ENCODE assay signal across 22 cellular contexts in genomic region chr7:26007510-26007909, GRCh38.
DNase-seq lines count a peak whose midpoint lies in the region; ATAC-seq, FAIRE-seq and TF ChIP-seq lines count a peak whose summit lies in the region.
"Had no signal": no experiment of that assay in that cellular context is flagged by ENCODE, and none has a peak within 500 bp of the region (broad histone marks: within the 10 kb centered on the region; RNA-seq: fewer than 3 reads in every experiment).

No MANE protein-coding gene starts in this region.

- H3K4me2 ChIP-seq in K562 (ENCODE audit: insufficient read depth, low read length): no peak overlapping the region
- H3K4me2 ChIP-seq in mesenchymal stem cell (ENCODE audit: low read length, poor library complexity, severe bottlenecking): no peak overlapping the region
- H3K4me2 ChIP-seq: A549 had no signal

- H4K8ac ChIP-seq in mesenchymal stem cell (ENCODE audit: low read length): no peak overlapping the region

- H3K4ac ChIP-seq in mesenchymal stem cell (ENCODE audit: low read depth in 1 of 2, low read length in 2 of 2): no peak overlapping the region

- H3K4me1 Mint-ChIP-seq in CD14-positive monocyte: peaks cover 4% of the 10 kb centered on the region

- no peaks in the 10 kb centered on the region for H3K79me2 ChIP-seq in K562 (ENCODE audit: control insufficient read depth, insufficient read depth, low read length)

- H3K27me3 Mint-ChIP-seq in CD14-positive monocyte (ENCODE audit: low read depth in 3 of 3): peaks cover 22 to 52% (median 40%) of the 10 kb centered on the region in 3 donors

- ATAC-seq in K562: no peak
- ATAC-seq in pancreas: peak; percentile 62 to 78 (median 74)
- ATAC-seq: A549; CD8-positive, alpha-beta T cell; HCT116 had no signal

- no peak overlapping the region for H3K4me3 Mint-ChIP-seq in CD14-positive monocyte
- H3K4me3 Mint-ChIP-seq: CD8-positive, alpha-beta T cell had no signal

- 0% methylated on average over 2 of the region's 2 CpGs for WGBS in K562 (ENCODE audit: insufficient coverage, low coverage, missing lambda C conversion rate)
- WGBS in pancreas, 2 donors: 30 to 47% methylated on average over 2 of the region's 2 CpGs
- 94% methylated on average over 2 of the region's 2 CpGs for WGBS in mesenchymal stem cell

- no peak overlapping the region for H4K91ac ChIP-seq in mesenchymal stem cell (ENCODE audit: low read length)

- no peak for TF ChIP-seq RAD21 in K562 (CRISPR knock-in tag; conservative IDR thresholded peaks at IDR 0.05 in 1 of 2, IDR thresholded peaks at IDR 0.05 in 1 of 2)

- intact Hi-C loops in K562 (cut with micrococcal nuclease) (no loop called here), pancreas (cut with DNase I) (loop anchor here in 1 of 3 donors (10.0 kb wide), 1 partner anchor 113 kb away; no protein-coding TSS in a partner anchor), CD14-positive monocyte (cut with micrococcal nuclease) (no loop called here)

- peaks cover 9 to 31% of the 10 kb centered on the region in 2 experiments; a peak in 4 of 5 replicates for H3K27me3 ChIP-seq in K562 (ENCODE audit: control insufficient read depth in 2 of 2, insufficient read depth in 2 of 2, low read length in 2 of 2)
- H3K27me3 ChIP-seq in pancreas: no peaks in the 10 kb centered on the region
- H3K27me3 ChIP-seq in mesenchymal stem cell (ENCODE audit: control insufficient read depth in 1 of 2, insufficient read depth in 1 of 2, low read length in 2 of 2): peaks cover 7 to 11% of the 10 kb centered on the region in 2 experiments

- TF ChIP-seq CTCF in K562 (IDR thresholded peaks at IDR 0.05 in 2 of 3, conservative IDR thresholded peaks at IDR 0.05 in 1 of 3; ENCODE audit: insufficient read depth in 2 of 3, low read depth in 1 of 3, low read length in 3 of 3) (no peak), pancreas (IDR thresholded peaks at IDR 0.05) (no peak), CD14-positive monocyte (IDR thresholded peaks at IDR 0.05) (no peak)

- H2BK15ac ChIP-seq in mesenchymal stem cell (ENCODE audit: low read depth, poor library complexity, severe bottlenecking): no peak overlapping the region

- H2AFZ ChIP-seq in K562 (ENCODE audit: low read depth, low read length) (no peak overlapping the region), mesenchymal stem cell (ENCODE audit: low read depth, low read length) (no peak overlapping the region)

- DNase-seq in NCI-H82 (lab: John Stamatoyannopoulos, UW): peak; percentile 71
- DNase-seq in NCI-H82 treated with DMSO at 0.1 percent for 48 hours (lab: John Stamatoyannopoulos, UW; ENCODE audit: unreplicated experiment): no peak
- no peak for DNase-seq in K562 (ENCODE audit: extremely low read depth in 1 of 4, low spot score in 3 of 4)
- DNase-seq in pancreas: peak in 3 of 6 donors; percentile 73 to 82 (median 82)
- no peak for DNase-seq in mesenchymal stem cell
- no peak for DNase-seq in SK-N-DZ (ENCODE audit: low spot score)
- no peak for DNase-seq in CD14-positive monocyte (ENCODE audit: low spot score)
- DNase-seq: AML-193; CD8-positive, alpha-beta T cell; DMS 273 treated with DMSO at 0.1 percent for 48 hours; DMS53; DND-41; GOT3; H7; IMR-90 had no signal

- H2BK120ac ChIP-seq in mesenchymal stem cell (ENCODE audit: low read depth, low read length): no peak overlapping the region

- no peaks in the 10 kb centered on the region for H4K20me1 ChIP-seq in K562 (replicated peaks; ENCODE audit: control insufficient read depth, insufficient read depth, low read length)

- no peak for TF ChIP-seq POLR2A in K562 (conservative IDR thresholded peaks at IDR 0.05)

- H3K14ac ChIP-seq in mesenchymal stem cell (ENCODE audit: low read length in 2 of 2): no peak overlapping the region

- POLR2A ChIA-PET in K562 (lab: Yijun Ruan, JAX): interaction anchor here (0.6 kb wide), 1 partner anchor 111 kb away, joined by 3 read pairs; no protein-coding TSS in a partner anchor

- H3K36me3 ChIP-seq in K562 (ENCODE audit: control insufficient read depth, insufficient read depth, low read length) (no peaks in the 10 kb centered on the region), pancreas (no peaks in the 10 kb centered on the region), mesenchymal stem cell (ENCODE audit: control insufficient read depth in 1 of 2, insufficient read depth in 2 of 2, low read depth in 1 of 2, low read length in 2 of 2) (no peaks in the 10 kb centered on the region)

- H3K36me3 Mint-ChIP-seq in CD14-positive monocyte: no peaks in the 10 kb centered on the region
- H3K36me3 Mint-ChIP-seq: CD8-positive, alpha-beta T cell had no signal

- peaks cover 0 to 4% (median 0%) of the 10 kb centered on the region in 7 donors for H3K9me3 Mint-ChIP-seq in CD14-positive monocyte
- H3K9me3 Mint-ChIP-seq: CD8-positive, alpha-beta T cell had no signal

- H3K9me1 ChIP-seq in K562 (ENCODE audit: control insufficient read depth, insufficient read depth, low read length): no peaks in the 10 kb centered on the region

- TF ChIP-seq EP300 in K562 (IDR thresholded peaks at IDR 0.05; ENCODE audit: low read length): no peak

- in situ Hi-C loops in K562 (cut with MboI): no loop called here

- no peak overlapping the region for H2AK5ac ChIP-seq in mesenchymal stem cell (ENCODE audit: low read length, severe bottlenecking)

- no TSS peak for BruUV-seq in K562 (replicated peaks; lab: Mats Ljungman, UMichigan)

- H3K27ac Mint-ChIP-seq in CD14-positive monocyte: no peak overlapping the region
- H3K27ac Mint-ChIP-seq: CD8-positive, alpha-beta T cell had no signal

- CTCF ChIA-PET in K562 (lab: Yijun Ruan, JAX; ENCODE audit: low intra/inter-chr PET ratio): no interaction called here

- H3K4me1 ChIP-seq in K562 (replicated peaks in 1 of 2; ENCODE audit: control insufficient read depth in 2 of 2, insufficient read depth in 2 of 2, low read length in 2 of 2) (no peaks in the 10 kb centered on the region), pancreas (peaks cover 8 to 47% (median 44%) of the 10 kb centered on the region in 3 donors), mesenchymal stem cell (ENCODE audit: control insufficient read depth, insufficient read depth, low read depth, low read length) (no peaks in the 10 kb centered on the region)
- H3K4me1 ChIP-seq: A549 had no signal

- H2BK12ac ChIP-seq in mesenchymal stem cell (ENCODE audit: low read length in 2 of 2): no peak overlapping the region

- no peak overlapping the region for H3K23ac ChIP-seq in mesenchymal stem cell (ENCODE audit: low read length in 2 of 2)

- no peak overlapping the region for H3K18ac ChIP-seq in mesenchymal stem cell (ENCODE audit: low read depth in 1 of 2, low read length in 2 of 2)

- H3K4me3 ChIP-seq in K562 (no peak overlapping the region), pancreas (peak overlapping the region in 1 of 4 donors; percentile 5), mesenchymal stem cell (ENCODE audit: insufficient read depth in 1 of 2, low read depth in 1 of 2, low read length in 2 of 2) (no peak overlapping the region)
- H3K4me3 ChIP-seq: A549 had no signal

- FAIRE-seq in K562 (lab: Jason Lieb, UNC): no peak
- no peak for FAIRE-seq in pancreas (lab: Jason Lieb, UNC)
- FAIRE-seq: A549, G401.6, GM12891, HTR-8/SVneo had no signal

- no peak overlapping the region for H2BK5ac ChIP-seq in mesenchymal stem cell (ENCODE audit: low read depth, low read length, poor library complexity, severe bottlenecking)

- H3K27ac ChIP-seq in K562 (ENCODE audit: extremely low read depth, low read depth, low read length) (no peak overlapping the region), pancreas (peak overlapping the region; percentile 61 to 90 (median 72)), mesenchymal stem cell (ENCODE audit: low read length, poor library complexity, severe bottlenecking) (no peak overlapping the region)
- H3K27ac ChIP-seq: 22Rv1, A549, C4-2B had no signal

- H3K9me3 ChIP-seq in K562 (replicated peaks; ENCODE audit: control insufficient read depth, insufficient read depth, low read depth, low read length) (no peaks in the 10 kb centered on the region), pancreas (no peaks in the 10 kb centered on the region), mesenchymal stem cell (ENCODE audit: control insufficient read depth, low read length) (no peaks in the 10 kb centered on the region)
- H3K9me3 ChIP-seq: A549 had no signal

- no peaks in the 10 kb centered on the region for H3K79me1 ChIP-seq in mesenchymal stem cell (replicated peaks; ENCODE audit: low read length, poor library complexity, severe bottlenecking)

- H3K9ac ChIP-seq in K562 (ENCODE audit: insufficient read depth in 1 of 2, low read depth in 2 of 2, low read length in 2 of 2): no peak overlapping the region
- H3K9ac ChIP-seq in mesenchymal stem cell (ENCODE audit: low read length): no peak overlapping the region

TF ChIP-seq in K562, 482 proteins besides CTCF, POLR2A, EP300 and RAD21:
- 0 out of 2 replicates have a peak, but pooled peaks have one; percentile 18 for TF ChIP-seq FOSL1 (tag; conservative IDR thresholded peaks at IDR 0.05)
- no peak for TF ChIP-seq ZBTB33 (CRISPR knock-in tag; IDR thresholded peaks at IDR 0.05)

Comparison
In these comparisons a context has a peak if more than half of its experiments do, and no peak if none do; other contexts are left out.
1. H3K27ac ChIP-seq: peak in pancreas (4 of 4); none in K562 (single experiment) and mesenchymal stem cell (single experiment).